Comparison of ENCODE assay signal across 18 cellular contexts in the genomic region with DNA sequence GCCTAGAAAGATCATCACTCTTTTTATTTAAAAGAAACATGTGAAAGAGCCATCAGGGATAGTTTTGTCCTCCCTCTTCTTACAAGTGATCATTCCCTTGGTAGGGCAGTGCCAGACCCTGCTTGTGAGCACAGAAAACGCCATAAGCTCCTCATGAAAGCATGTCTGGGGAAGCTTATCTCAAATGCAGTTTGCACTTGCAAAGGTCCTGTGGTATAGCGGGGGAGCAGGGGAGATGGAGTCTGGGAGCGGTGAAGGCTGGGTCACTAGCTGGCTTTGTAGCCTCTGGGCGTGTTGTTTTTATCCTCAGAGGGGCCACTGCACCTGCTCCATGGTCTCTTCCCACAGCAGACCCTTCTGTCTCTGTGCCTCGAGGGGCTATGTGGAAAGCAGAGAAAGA.
DNase-seq lines count a peak whose midpoint lies in the region; ATAC-seq and TF ChIP-seq lines count a peak whose summit lies in the region.
"Had no signal": no experiment of that assay in that cellular context is flagged by ENCODE, and none has a peak within 500 bp of the region (broad histone marks: within the 10 kb centered on the region; RNA-seq: fewer than 3 reads in every experiment).

No MANE protein-coding gene starts in this region.

- no peaks in the 10 kb centered on the region for H3K27me3 ChIP-seq in BLaER1
- no peaks in the 10 kb centered on the region for H3K27me3 ChIP-seq in endodermal cell (ENCODE audit: control insufficient read depth, insufficient read depth, low read length, poor library complexity, severe bottlenecking)
- no peaks in the 10 kb centered on the region for H3K27me3 ChIP-seq in prostate gland (replicated peaks; ENCODE audit: insufficient read depth)
- no peaks in the 10 kb centered on the region for H3K27me3 ChIP-seq in left ventricle myocardium inferior (ENCODE audit: low read depth)

- peaks cover 98% of the 10 kb centered on the region for H3K4me1 Mint-ChIP-seq in endodermal cell

- H3K36me3 ChIP-seq in BLaER1 = 0 out of 2 replicates have a peak, but pooled peaks cover 3% of the 10 kb centered on the region
- H3K36me3 ChIP-seq in HEK293 (ENCODE audit: control insufficient read depth in 2 of 2, insufficient read depth in 1 of 2, low read length in 2 of 2) = no peaks in the 10 kb centered on the region
- H3K36me3 ChIP-seq in endodermal cell (ENCODE audit: control insufficient read depth, insufficient read depth, low read length) = no peaks in the 10 kb centered on the region
- no peaks in the 10 kb centered on the region for H3K36me3 ChIP-seq in prostate gland
- no peaks in the 10 kb centered on the region for H3K36me3 ChIP-seq in left ventricle myocardium inferior

- TF ChIP-seq POLR2A in prostate gland (IDR thresholded peaks at IDR 0.05) = no peak

- no peak for TF ChIP-seq CTCF in HEK293 (tag by site-specific recombination; IDR thresholded peaks at IDR 0.05)
- no peak for TF ChIP-seq CTCF in endodermal cell (conservative IDR thresholded peaks at IDR 0.05)
- TF ChIP-seq CTCF in prostate gland (IDR thresholded peaks at IDR 0.05) = no peak
- no peak for TF ChIP-seq CTCF in left ventricle myocardium inferior (IDR thresholded peaks at IDR 0.05; ENCODE audit: borderline replicate concordance)

- intact Hi-C loops in prostate gland (cut with DNase I) (no loop called here), left ventricle myocardium inferior (cut with micrococcal nuclease) (no loop called here)

- no peaks in the 10 kb centered on the region for H3K9me3 Mint-ChIP-seq in endodermal cell
- H3K9me3 Mint-ChIP-seq: CD4-positive, alpha-beta T cell had no signal

- 77 to 79% methylated on average over 4 to 5 of the region's 5 CpGs for WGBS in endodermal cell (ENCODE audit: insufficient coverage in 1 of 2, insufficient read length in 1 of 2), 2 experiments
- WGBS in prostate gland = 98% methylated on average over 5 of the region's 5 CpGs

- H3K27ac Mint-ChIP-seq in endodermal cell = peak overlapping the region; percentile 12
- H3K27ac Mint-ChIP-seq: CD4-positive, alpha-beta T cell had no signal

- peaks cover 100% of the 10 kb centered on the region for H4K20me1 ChIP-seq in BLaER1

- DNase-seq in endodermal cell (no peak), prostate gland (ENCODE audit: low spot score) (no peak), left ventricle myocardium inferior (no peak), SHP77 treated with DMSO at 0.1 percent for 48 hours (lab: John Stamatoyannopoulos, UW) (no peak)
- DNase-seq: AML-193; Caco-2; CD4-positive, alpha-beta T cell; NCI-H1417 treated with DMSO at 0.1 percent for 48 hours; NCI-H1930; NCI-H345; NCI-H524 treated with DMSO at 0.1 percent for 48 hours; PC-3 had no signal

- POLR2A ChIA-PET in HEK293 (lab: Yijun Ruan, JAX) = no interaction called here

- ATAC-seq in GM18861 (IDR thresholded peaks at IDR 0.05; ENCODE audit: unreplicated experiment) = no peak
- ATAC-seq: HCT116, PC-3 had no signal

- H3K4me2 ChIP-seq in BLaER1 = peak overlapping the region; percentile 3; the same call in 1 of the 2 replicates
- H3K4me2 ChIP-seq: KMS-11 had no signal

- H3K4me3 ChIP-seq in BLaER1 = no peak overlapping the region
- H3K4me3 ChIP-seq in HEK293 (ENCODE audit: low read depth, low read length) = no peak overlapping the region
- H3K4me3 ChIP-seq in endodermal cell (ENCODE audit: low read length) = no peak overlapping the region
- H3K4me3 ChIP-seq in prostate gland = no peak overlapping the region
- H3K4me3 ChIP-seq in left ventricle myocardium inferior = no peak overlapping the region

- no peaks in the 10 kb centered on the region for H3K36me3 Mint-ChIP-seq in endodermal cell (ENCODE audit: low read depth)

- peaks cover 82% of the 10 kb centered on the region for H3K4me1 ChIP-seq in BLaER1
- H3K4me1 ChIP-seq in HEK293 (ENCODE audit: control insufficient read depth, insufficient read depth, low read length) = peaks cover 49% of the 10 kb centered on the region
- H3K4me1 ChIP-seq in endodermal cell (ENCODE audit: control insufficient read depth, insufficient read depth, low read length) = peaks cover 49% of the 10 kb centered on the region
- H3K4me1 ChIP-seq in prostate gland (replicated peaks) = peaks cover 32% of the 10 kb centered on the region
- peaks cover 98% of the 10 kb centered on the region for H3K4me1 ChIP-seq in left ventricle myocardium inferior

- CTCF ChIA-PET in HEK293 (lab: Yijun Ruan, JAX) = interaction anchor here (0.5 to 6.4 kb wide), 7 partner anchors 8 to 428 kb away, joined by 3 to 66 read pairs (median 4); no protein-coding TSS in a partner anchor

- no peaks in the 10 kb centered on the region for H3K27me3 Mint-ChIP-seq in endodermal cell (ENCODE audit: insufficient read depth)
- H3K27me3 Mint-ChIP-seq: CD4-positive, alpha-beta T cell had no signal

- H3K4me3 Mint-ChIP-seq in endodermal cell = no peak overlapping the region
- H3K4me3 Mint-ChIP-seq: CD4-positive, alpha-beta T cell had no signal

- no peak overlapping the region for H3K9ac ChIP-seq in BLaER1
- no peak overlapping the region for H3K9ac ChIP-seq in endodermal cell (ENCODE audit: extremely low read depth, low read length, poor library complexity, severe bottlenecking)
- H3K9ac ChIP-seq: KMS-11 had no signal

- H3K9me3 ChIP-seq in BLaER1 = no peaks in the 10 kb centered on the region
- no peaks in the 10 kb centered on the region for H3K9me3 ChIP-seq in HEK293 (ENCODE audit: control insufficient read depth, insufficient read depth, low read depth, low read length)
- H3K9me3 ChIP-seq in endodermal cell (ENCODE audit: control insufficient read depth, low read length) = no peaks in the 10 kb centered on the region
- no peaks in the 10 kb centered on the region for H3K9me3 ChIP-seq in prostate gland
- no peaks in the 10 kb centered on the region for H3K9me3 ChIP-seq in left ventricle myocardium inferior (replicated peaks)
- H3K9me3 ChIP-seq: Caco-2 had no signal

- H3K27ac ChIP-seq in BLaER1 (no peak overlapping the region), HEK293 (ENCODE audit: extremely low read depth, low read depth, low read length) (no peak overlapping the region), endodermal cell (ENCODE audit: low read depth, low read length) (no peak overlapping the region), prostate gland (peak overlapping the region; percentile 83 to 89), left ventricle myocardium inferior (replicated peaks) (no peak overlapping the region)
- H3K27ac ChIP-seq: KMS-11, RWPE1 had no signal

TF ChIP-seq in HEK293, 187 proteins besides CTCF, POLR2A, EP300 and RAD21:
- TF ChIP-seq SP7 (tag by site-specific recombination; IDR thresholded peaks at IDR 0.05) = no peak
- peak; percentile 83 for TF ChIP-seq ZNF623 (tag by site-specific recombination; IDR thresholded peaks at IDR 0.05)

Comparison
In these comparisons a context has a peak if more than half of its experiments do, and no peak if none do; other contexts are left out.
1. H3K27ac ChIP-seq: peak in prostate gland (2 of 2); none in BLaER1 (single experiment), HEK293 (single experiment), endodermal cell (single experiment) and left ventricle myocardium inferior (single experiment).